In the genomic region with DNA sequence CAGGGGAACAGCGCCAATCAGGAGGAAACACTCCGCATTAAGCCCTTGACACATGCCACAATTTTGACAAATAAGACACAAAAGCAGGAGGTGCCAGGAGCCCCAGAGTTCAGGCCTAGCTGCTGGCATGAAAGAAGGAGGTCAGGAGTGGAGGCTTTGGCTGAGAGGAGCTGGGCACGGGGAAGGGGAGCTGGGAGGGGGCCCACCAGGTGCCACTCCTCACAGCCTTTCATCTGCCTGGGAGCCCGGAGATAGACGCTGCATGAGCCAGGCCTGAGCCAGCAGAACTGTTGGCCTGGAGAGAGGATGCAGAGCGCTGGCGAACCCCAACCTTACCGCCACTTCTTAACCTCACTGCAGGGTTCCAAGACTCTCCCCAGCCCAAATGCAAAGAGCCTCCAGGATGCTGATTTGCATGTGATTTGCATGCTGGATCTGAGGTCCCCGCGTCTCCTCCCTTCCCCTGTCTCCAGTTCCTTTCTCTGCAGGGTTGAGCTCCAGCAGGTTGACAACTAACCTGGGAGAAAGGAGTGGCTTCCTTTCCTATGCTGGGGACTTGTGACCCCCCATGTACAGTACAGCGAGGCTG, we compare ENCODE assay signal across 15 cellular contexts.
DNase-seq lines count a peak whose midpoint lies in the region; ATAC-seq and TF ChIP-seq lines count a peak whose summit lies in the region.
"Had no signal": no experiment of that assay in that cellular context is flagged by ENCODE, and none has a peak within 500 bp of the region (broad histone marks: within the 10 kb centered on the region; RNA-seq: fewer than 3 reads in every experiment).

No MANE protein-coding gene starts in this region.

- H3K9ac ChIP-seq in neural cell (ENCODE audit: low read length) = no peak overlapping the region

- no peaks in the 10 kb centered on the region for H3K27me3 ChIP-seq in H7 (ENCODE audit: control insufficient read depth, insufficient read depth, low read length)
- no peaks in the 10 kb centered on the region for H3K27me3 ChIP-seq in neural cell (ENCODE audit: insufficient read depth, low read depth, low read length)
- peaks cover 0 to 5% of the 10 kb centered on the region in 2 donors for H3K27me3 ChIP-seq in right atrium auricular region

- TF ChIP-seq CTCF in neural cell (IDR thresholded peaks at IDR 0.05; ENCODE audit: poor library complexity, severe bottlenecking) (no peak), right atrium auricular region (IDR thresholded peaks at IDR 0.05) (no peak), lower leg skin (IDR thresholded peaks at IDR 0.05) (no peak)

- H2AFZ ChIP-seq in neural cell (ENCODE audit: low read depth, low read length) = no peak overlapping the region

- TF ChIP-seq POLR2A in lower leg skin (IDR thresholded peaks at IDR 0.05) = no peak

- H3F3A ChIP-seq in neural cell (ENCODE audit: insufficient read depth, low read length, poor library complexity, severe bottlenecking) = peaks cover 3% of the 10 kb centered on the region

- TF ChIP-seq RAD21 in neural cell (conservative IDR thresholded peaks at IDR 0.05) = no peak

- H3K4me3 ChIP-seq in H7 (ENCODE audit: insufficient read depth, low read depth, low read length) (no peak overlapping the region), neural cell (ENCODE audit: low read length) (no peak overlapping the region), right atrium auricular region (no peak overlapping the region), lower leg skin (ENCODE audit: low read depth, poor library complexity, severe bottlenecking) (no peak overlapping the region)
- H3K4me3 ChIP-seq: HAP-1 had no signal

- no peak for ATAC-seq in HG02571 (IDR thresholded peaks at IDR 0.05; ENCODE audit: unreplicated experiment)
- ATAC-seq: CD8-positive, alpha-beta T cell; SK-N-SH treated with all-trans-retinoic acid at 6 μM for 48 hours had no signal

- H3K27ac ChIP-seq in neural cell (ENCODE audit: low read length) (no peak overlapping the region), right atrium auricular region (no peak overlapping the region)
- H3K27ac ChIP-seq: 22Rv1 had no signal

- TF ChIP-seq EP300 in neural cell (conservative IDR thresholded peaks at IDR 0.05; ENCODE audit: poor library complexity, severe bottlenecking) = peak; percentile 44

- no peaks in the 10 kb centered on the region for H3K79me2 ChIP-seq in neural cell (replicated peaks; ENCODE audit: insufficient read depth, low read length)

- no peaks in the 10 kb centered on the region for H4K20me1 ChIP-seq in neural cell (ENCODE audit: insufficient read depth)

- no peak overlapping the region for H3K4me2 ChIP-seq in neural cell (ENCODE audit: low read length)

- peaks cover 0 to 15% of the 10 kb centered on the region in 2 donors for H3K4me1 ChIP-seq in right atrium auricular region
- H3K4me1 ChIP-seq: HAP-1 had no signal

- 73 to 81% methylated on average over 11 of the region's 11 CpGs for WGBS in lower leg skin, 2 donors

- intact Hi-C loops in lower leg skin (cut with DNase I; ENCODE audit: low total_unique reads) = no loop called here

- H3K9me3 ChIP-seq in neural cell (ENCODE audit: low read length) (no peaks in the 10 kb centered on the region), right atrium auricular region (no peaks in the 10 kb centered on the region)
- H3K9me3 ChIP-seq: HAP-1 had no signal

- DNase-seq in NCI-H1105 treated with DMSO at 0.1 percent for 48 hours (lab: John Stamatoyannopoulos, UW) (peak; percentile 24), NCI-H1105 (lab: John Stamatoyannopoulos, UW) (no peak), H7 (peak; percentile 73), NCI-H69 (lab: John Stamatoyannopoulos, UW) (peak; percentile 55), right atrium auricular region (ENCODE audit: low spot score) (no peak), lower leg skin (ENCODE audit: low spot score in 2 of 2) (no peak)
- DNase-seq: CD8-positive, alpha-beta T cell; NCI-H187 treated with DMSO at 0.1 percent for 48 hours; NCI-H226; NCI-H82 had no signal

- H3K36me3 ChIP-seq in H7 (replicated peaks; ENCODE audit: control insufficient read depth, insufficient read depth, low read length) (no peaks in the 10 kb centered on the region), neural cell (ENCODE audit: insufficient read depth, low read length) (no peaks in the 10 kb centered on the region), right atrium auricular region (no peaks in the 10 kb centered on the region)
- H3K36me3 ChIP-seq: HAP-1 had no signal

- H3K9me2 ChIP-seq in neural cell (ENCODE audit: insufficient read depth, low read length) = no peaks in the 10 kb centered on the region

TF ChIP-seq in neural cell, 6 proteins besides CTCF, POLR2A, EP300 and RAD21:
- TF ChIP-seq MXI1 (conservative IDR thresholded peaks at IDR 0.05; ENCODE audit: poor library complexity, severe bottlenecking) (no peak), SMC3 (conservative IDR thresholded peaks at IDR 0.05; ENCODE audit: poor library complexity) (no peak), EZH2 (IDR thresholded peaks at IDR 0.05; ENCODE audit: borderline replicate concordance, insufficient read depth, low read length, poor library complexity, severe bottlenecking) (no peak), POLR2AphosphoS5 (IDR thresholded peaks at IDR 0.05) (no peak), TAF1 (IDR thresholded peaks at IDR 0.05; ENCODE audit: low read depth) (no peak)
- TF ChIP-seq, protein P1, sequence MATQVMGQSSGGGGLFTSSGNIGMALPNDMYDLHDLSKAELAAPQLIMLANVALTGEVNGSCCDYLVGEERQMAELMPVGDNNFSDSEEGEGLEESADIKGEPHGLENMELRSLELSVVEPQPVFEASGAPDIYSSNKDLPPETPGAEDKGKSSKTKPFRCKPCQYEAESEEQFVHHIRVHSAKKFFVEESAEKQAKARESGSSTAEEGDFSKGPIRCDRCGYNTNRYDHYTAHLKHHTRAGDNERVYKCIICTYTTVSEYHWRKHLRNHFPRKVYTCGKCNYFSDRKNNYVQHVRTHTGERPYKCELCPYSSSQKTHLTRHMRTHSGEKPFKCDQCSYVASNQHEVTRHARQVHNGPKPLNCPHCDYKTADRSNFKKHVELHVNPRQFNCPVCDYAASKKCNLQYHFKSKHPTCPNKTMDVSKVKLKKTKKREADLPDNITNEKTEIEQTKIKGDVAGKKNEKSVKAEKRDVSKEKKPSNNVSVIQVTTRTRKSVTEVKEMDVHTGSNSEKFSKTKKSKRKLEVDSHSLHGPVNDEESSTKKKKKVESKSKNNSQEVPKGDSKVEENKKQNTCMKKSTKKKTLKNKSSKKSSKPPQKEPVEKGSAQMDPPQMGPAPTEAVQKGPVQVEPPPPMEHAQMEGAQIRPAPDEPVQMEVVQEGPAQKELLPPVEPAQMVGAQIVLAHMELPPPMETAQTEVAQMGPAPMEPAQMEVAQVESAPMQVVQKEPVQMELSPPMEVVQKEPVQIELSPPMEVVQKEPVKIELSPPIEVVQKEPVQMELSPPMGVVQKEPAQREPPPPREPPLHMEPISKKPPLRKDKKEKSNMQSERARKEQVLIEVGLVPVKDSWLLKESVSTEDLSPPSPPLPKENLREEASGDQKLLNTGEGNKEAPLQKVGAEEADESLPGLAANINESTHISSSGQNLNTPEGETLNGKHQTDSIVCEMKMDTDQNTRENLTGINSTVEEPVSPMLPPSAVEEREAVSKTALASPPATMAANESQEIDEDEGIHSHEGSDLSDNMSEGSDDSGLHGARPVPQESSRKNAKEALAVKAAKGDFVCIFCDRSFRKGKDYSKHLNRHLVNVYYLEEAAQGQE (IDR thresholded peaks at IDR 0.05; ENCODE audit: borderline replicate concordance) = no peak

Comparison
In these comparisons a context has a peak if more than half of its experiments do, and no peak if none do; other contexts are left out.
1. DNase-seq: peak in NCI-H1105 treated with DMSO at 0.1 percent for 48 hours (single experiment), H7 (single experiment) and NCI-H69 (single experiment); none in NCI-H1105 (single experiment), right atrium auricular region (single experiment) and lower leg skin (0 of 2).